In genomic region chr11:65083134-65083833, GRCh38 we compare ENCODE assay signal across 1 cellular context.
TF ChIP-seq lines count a peak whose summit lies in the region.

No MANE protein-coding gene starts in this region.

TF ChIP-seq in H1, 55 proteins besides CTCF, POLR2A, EP300 and RAD21:
- TF ChIP-seq CHD7 (IDR thresholded peaks at IDR 0.05; ENCODE audit: insufficient replicate concordance, low read length): no peak
- TF ChIP-seq SUZ12 (IDR thresholded peaks at IDR 0.05; ENCODE audit: low read length): no peak
- no peak for TF ChIP-seq GTF2F1 (IDR thresholded peaks at IDR 0.05; ENCODE audit: borderline replicate concordance, low read depth, low read length)
- no peak for TF ChIP-seq RNF2 (IDR thresholded peaks at IDR 0.05; ENCODE audit: borderline replicate concordance, low read depth, low read length, missing control alignments, poor library complexity, severe bottlenecking)
- TF ChIP-seq USF2 (IDR thresholded peaks at IDR 0.05; ENCODE audit: low read length): no peak
- no peak for TF ChIP-seq SAP30 (IDR thresholded peaks at IDR 0.05; ENCODE audit: insufficient read depth, insufficient replicate concordance, low read length)
- no peak for TF ChIP-seq TEAD4 (IDR thresholded peaks at IDR 0.05; ENCODE audit: low read depth, low read length)
- TF ChIP-seq NRF1 (IDR thresholded peaks at IDR 0.05; ENCODE audit: low read depth, low read length): no peak
- no peak for TF ChIP-seq TBP (IDR thresholded peaks at IDR 0.05; ENCODE audit: low read depth, low read length)
- no peak for TF ChIP-seq RFX5 (IDR thresholded peaks at IDR 0.05; ENCODE audit: borderline replicate concordance, low read depth, low read length)
- no peak for TF ChIP-seq CEBPB (IDR thresholded peaks at IDR 0.05; ENCODE audit: low read depth, low read length)
- no peak for TF ChIP-seq ASH2L (IDR thresholded peaks at IDR 0.05; ENCODE audit: low read length)
- no peak for TF ChIP-seq TAF1 (IDR thresholded peaks at IDR 0.05; ENCODE audit: low read depth, low read length)
- no peak for TF ChIP-seq RXRA (IDR thresholded peaks at IDR 0.05; ENCODE audit: insufficient read depth, low read depth, low read length)
- TF ChIP-seq EGR1 (IDR thresholded peaks at IDR 0.05; ENCODE audit: borderline replicate concordance, low read depth, low read length): no peak
